ENCODE assay signal across 1 cellular context in genomic region chr11:75966546-75967287, GRCh38.
TF ChIP-seq lines count a peak whose summit lies in the region.

No MANE protein-coding gene starts in this region.

TF ChIP-seq in SK-N-SH, 30 proteins besides CTCF, POLR2A, EP300 and RAD21 (continued from another document):
- TF ChIP-seq REST (IDR thresholded peaks at IDR 0.05; ENCODE audit: low read depth, low read length) (no peak), MAX (IDR thresholded peaks at IDR 0.05; ENCODE audit: low read depth) (no peak)
